Comparison of ENCODE assay signal across 1 cellular context in genomic region chr19:632228-633067, GRCh38.
TF ChIP-seq lines count a peak whose summit lies in the region.

No MANE protein-coding gene starts in this region.

TF ChIP-seq in H1, 55 proteins besides CTCF, POLR2A, EP300 and RAD21:
- TF ChIP-seq CBX8 (IDR thresholded peaks at IDR 0.05; ENCODE audit: borderline replicate concordance, low read depth, low read length) (no peak), CHD7 (IDR thresholded peaks at IDR 0.05; ENCODE audit: insufficient replicate concordance, low read length) (no peak), TAF1 (IDR thresholded peaks at IDR 0.05; ENCODE audit: low read depth, low read length) (peak; percentile 41), CTBP2 (IDR thresholded peaks at IDR 0.05; ENCODE audit: borderline replicate concordance, insufficient read depth, insufficient read length, low read length) (no peak), MAFK (IDR thresholded peaks at IDR 0.05; ENCODE audit: low read depth, low read length) (no peak), MAX (IDR thresholded peaks at IDR 0.05) (peak; percentile 52), CREB1 (IDR thresholded peaks at IDR 0.05) (no peak), TEAD4 (IDR thresholded peaks at IDR 0.05; ENCODE audit: low read depth, low read length) (no peak)
